21 cellular contexts compared by ENCODE assay signal in genomic region chr6:156773476-156773875, GRCh38.
"Had no signal": no experiment of that assay in that cellular context is flagged by ENCODE, and none has a peak within 500 bp of the region (broad histone marks: within the 10 kb centered on the region; RNA-seq: fewer than 3 reads in every experiment).

No MANE protein-coding gene starts in this region.

- H3K27me3 ChIP-seq: spleen, upper lobe of left lung had no signal

- H3K27me3 Mint-ChIP-seq: activated CD4-positive, alpha-beta memory T cell treated with anti-CD3 and anti-CD28 coated beads, Interleukin-2, amount 10 ng/mL, durations not matched to agents 7 days and 5 days; activated CD4-positive, alpha-beta T cell treated with anti-CD3 and anti-CD28 coated beads for 36 hours; activated naive CD8-positive, alpha-beta T cell treated with anti-CD3 and anti-CD28 coated beads for 36 hours had no signal

- H3K36me3 ChIP-seq: lower lobe of right lung, neutrophil, spleen, upper lobe of left lung had no signal

- H3K9me3 ChIP-seq: lower lobe of right lung, neutrophil, spleen, upper lobe of left lung had no signal

- H3K4me3 Mint-ChIP-seq: activated CD4-positive, alpha-beta memory T cell treated with anti-CD3 and anti-CD28 coated beads, Interleukin-2, amount 10 ng/mL, durations not matched to agents 7 days and 5 days; activated CD4-positive, alpha-beta T cell treated with anti-CD3 and anti-CD28 coated beads for 36 hours; activated naive CD8-positive, alpha-beta T cell treated with anti-CD3 and anti-CD28 coated beads for 36 hours; activated T-cell treated with anti-CD3 and anti-CD28 coated beads, Interleukin-2, amount 50 U/mL, for 72 hours; immature natural killer cell; mesothelial cell of epicardium had no signal

- H3K27ac Mint-ChIP-seq: activated CD4-positive, alpha-beta memory T cell treated with anti-CD3 and anti-CD28 coated beads, Interleukin-2, amount 10 ng/mL, durations not matched to agents 7 days and 5 days; activated CD4-positive, alpha-beta T cell treated with anti-CD3 and anti-CD28 coated beads for 36 hours; activated naive CD8-positive, alpha-beta T cell treated with anti-CD3 and anti-CD28 coated beads for 36 hours; activated T-cell treated with anti-CD3 and anti-CD28 coated beads, Interleukin-2, amount 50 U/mL, for 72 hours; immature natural killer cell; mesothelial cell of epicardium had no signal

- ATAC-seq: activated CD4-positive, alpha-beta T cell treated with anti-CD3 and anti-CD28 coated beads for 36 hours; activated T-cell treated with anti-CD3 and anti-CD28 coated beads, Interleukin-2, amount 50 U/mL, for 72 hours; lower lobe of right lung; sciatic nerve had no signal

- H3K4me3 ChIP-seq: lower lobe of right lung, spleen, upper lobe of left lung had no signal

- FAIRE-seq: bronchial epithelial cell, endothelial cell of umbilical vein had no signal

- H3K27ac ChIP-seq: lower lobe of right lung, neutrophil, upper lobe of left lung had no signal

- H3K36me3 Mint-ChIP-seq: immature natural killer cell, mesothelial cell of epicardium had no signal

- H3K9me3 Mint-ChIP-seq: activated CD4-positive, alpha-beta memory T cell treated with anti-CD3 and anti-CD28 coated beads, Interleukin-2, amount 10 ng/mL, durations not matched to agents 7 days and 5 days; activated naive CD8-positive, alpha-beta T cell treated with anti-CD3 and anti-CD28 coated beads for 36 hours; activated T-cell treated with anti-CD3 and anti-CD28 coated beads, Interleukin-2, amount 50 U/mL, for 72 hours; immature natural killer cell; mesothelial cell of epicardium had no signal

- DNase-seq: activated CD4-positive, alpha-beta memory T cell treated with anti-CD3 and anti-CD28 coated beads, Interleukin-2, amount 10 ng/mL, durations not matched to agents 7 days and 5 days; activated CD4-positive, alpha-beta T cell treated with anti-CD3 and anti-CD28 coated beads for 36 hours; activated CD8-positive, alpha-beta memory T cell treated with anti-CD3 and anti-CD28 coated beads, Interleukin-2, amount 50 U/mL, for 4 hours; activated gamma-delta T cell treated with Interleukin-2 at 50 U/mL for 16 hours; activated naive CD8-positive, alpha-beta T cell treated with anti-CD3 and anti-CD28 coated beads for 36 hours; activated T-cell treated with anti-CD3 and anti-CD28 coated beads, Interleukin-2, amount 50 U/mL, for 72 hours; foreskin melanocyte; hippocampal formation; immature natural killer cell; lower lobe of right lung; spleen; stimulated activated CD4-positive, alpha-beta T cell treated with anti-CD3 and anti-CD28 coated beads, Interleukin-1b, Interleukin-23, amount 100 ng/mL, for 48 hours; stimulated activated naive CD4-positive, alpha-beta T cell; substantia nigra; T-helper 9 cell; upper lobe of left lung had no signal
